Comparison of ENCODE assay signal across 10 cellular contexts in the genomic region with DNA sequence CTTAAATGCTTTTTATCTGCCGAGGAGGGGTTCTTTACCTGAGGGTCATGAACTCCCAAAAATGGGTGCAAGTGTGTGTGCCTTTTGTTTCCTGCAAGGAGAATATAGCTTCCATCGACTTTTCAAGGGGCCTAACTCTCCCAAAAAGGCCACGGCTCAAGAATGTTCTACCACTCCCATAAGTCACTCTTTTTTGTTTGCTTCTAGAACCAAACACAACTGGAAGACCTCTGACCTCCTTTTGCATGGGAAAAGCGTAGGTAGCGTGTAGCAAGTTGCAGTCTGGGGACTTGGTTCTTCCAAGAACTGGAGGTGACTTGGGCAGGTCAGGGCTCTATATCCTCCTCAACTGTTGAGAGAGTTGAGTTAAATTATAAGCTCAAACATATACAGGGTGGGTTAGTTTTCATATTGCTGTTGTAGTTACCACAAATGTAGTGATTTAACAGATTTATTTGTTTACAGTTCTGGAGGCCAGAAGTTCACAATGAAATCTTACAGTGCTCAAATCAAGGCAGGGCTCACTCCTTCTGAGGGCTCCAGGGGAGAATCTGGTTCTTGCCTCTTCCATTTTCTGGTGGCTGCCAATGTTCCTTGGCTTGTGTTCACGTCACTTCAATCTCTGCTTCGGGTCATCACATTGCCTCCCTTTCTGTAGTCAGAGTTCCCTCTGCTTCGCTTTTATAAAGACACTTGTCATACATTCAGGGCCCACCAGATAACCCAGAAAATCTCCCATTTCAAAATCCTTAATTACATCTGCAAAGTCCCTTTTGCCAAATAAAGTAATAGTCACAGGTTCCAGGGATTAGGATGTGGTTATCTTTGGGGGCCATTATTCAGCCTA. TPM values are rescaled to one million over a fixed set of nuclear protein-coding genes. Genes with fewer than 3 reads are reported as not detected.
DNase-seq lines count a peak whose midpoint lies in the region; ATAC-seq and TF ChIP-seq lines count a peak whose summit lies in the region.
"Had no signal": no experiment of that assay in that cellular context is flagged by ENCODE, and none has a peak within 500 bp of the region (broad histone marks: within the 10 kb centered on the region; RNA-seq: fewer than 3 reads in every experiment).

No MANE protein-coding gene starts in this region.

- POLR2A ChIA-PET in activated CD4-positive, alpha-beta T cell treated with anti-CD3 and anti-CD28 coated beads, Interleukin-2, amount 10 ng/mL, durations not matched to agents 7 days and 5 days (lab: Charles Lee), result no interaction called here

- H3K9me3 Mint-ChIP-seq in activated CD4-positive, alpha-beta T cell treated with anti-CD3 and anti-CD28 coated beads, Interleukin-2, amount 10 ng/mL, durations not matched to agents 7 days and 5 days, result no peaks in the 10 kb centered on the region
- H3K9me3 Mint-ChIP-seq in stimulated activated naive CD8-positive, alpha-beta T cell treated with anti-CD3 and anti-CD28 coated beads, Interleukin-15, amount 100 ng/mL, for 72 hours, result no peaks in the 10 kb centered on the region

- no peak for ATAC-seq in stimulated activated naive CD8-positive, alpha-beta T cell treated with anti-CD3 and anti-CD28 coated beads, Interleukin-15, amount 100 ng/mL, for 72 hours

- H3K4me3 ChIP-seq in WERI-Rb-1 (ENCODE audit: low read depth, low read length), result peak overlapping the region; percentile 99
- peak overlapping the region; percentile 68; the same call in 1 of the 2 replicates for H3K4me3 ChIP-seq in iPS DF 6.9 (ENCODE audit: low read length)
- no peak overlapping the region for H3K4me3 ChIP-seq in effector memory CD4-positive, alpha-beta T cell (ENCODE audit: insufficient read depth, low read depth, low read length, poor library complexity, severe bottlenecking)

- WGBS in iPS DF 6.9 (ENCODE audit: insufficient coverage, insufficient read length), result no CpG with 5 or more reads among the region's 8 CpGs

- H3K36me3 ChIP-seq in WERI-Rb-1, result peaks cover 39% of the 10 kb centered on the region
- H3K36me3 ChIP-seq in iPS DF 6.9 (ENCODE audit: control insufficient read depth, insufficient read depth, low read length), result no peaks in the 10 kb centered on the region
- no peaks in the 10 kb centered on the region for H3K36me3 ChIP-seq in effector memory CD4-positive, alpha-beta T cell (ENCODE audit: control insufficient read depth, insufficient read depth, low read length)

- H3K27me3 Mint-ChIP-seq in activated CD4-positive, alpha-beta T cell treated with anti-CD3 and anti-CD28 coated beads, Interleukin-2, amount 10 ng/mL, durations not matched to agents 7 days and 5 days, result no peaks in the 10 kb centered on the region
- H3K27me3 Mint-ChIP-seq in stimulated activated naive CD8-positive, alpha-beta T cell treated with anti-CD3 and anti-CD28 coated beads, Interleukin-15, amount 100 ng/mL, for 72 hours, result no peaks in the 10 kb centered on the region

- DNase-seq in activated CD4-positive, alpha-beta T cell treated with anti-CD3 and anti-CD28 coated beads, Interleukin-2, amount 10 ng/mL, durations not matched to agents 7 days and 5 days, result no peak
- no peak for DNase-seq in activated CD4-positive, alpha-beta T cell treated with anti-CD3 and anti-CD28 coated beads, Interleukin-2, amount 50 U/mL, for 4 hours
- DNase-seq in WERI-Rb-1 (no peak), iPS DF 6.9 (ENCODE audit: low read depth, low spot score) (no peak), CD1c-positive myeloid dendritic cell (ENCODE audit: extremely low spot score) (no peak), RKO (ENCODE audit: low spot score) (no peak)
- DNase-seq in stimulated activated naive CD8-positive, alpha-beta T cell treated with anti-CD3 and anti-CD28 coated beads, Interleukin-15, amount 100 ng/mL, for 72 hours, result no peak
- DNase-seq in effector memory CD4-positive, alpha-beta T cell, result no peak
- DNase-seq: Right ventricle myocardium superior had no signal

- H3K36me3 Mint-ChIP-seq in activated CD4-positive, alpha-beta T cell treated with anti-CD3 and anti-CD28 coated beads, Interleukin-2, amount 10 ng/mL, durations not matched to agents 7 days and 5 days (ENCODE audit: low read depth), result peaks cover 3% of the 10 kb centered on the region

- H3K27ac ChIP-seq in WERI-Rb-1, result peak overlapping the region; percentile 95
- no peak overlapping the region for H3K27ac ChIP-seq in iPS DF 6.9 (ENCODE audit: low read length)
- no peak overlapping the region for H3K27ac ChIP-seq in effector memory CD4-positive, alpha-beta T cell (ENCODE audit: insufficient read depth, low read length, poor library complexity, severe bottlenecking)

- H3K4me1 ChIP-seq in iPS DF 6.9 (ENCODE audit: control insufficient read depth, insufficient read depth, low read length), result no peaks in the 10 kb centered on the region; the same call in 1 of the 2 replicates
- peaks cover 17% of the 10 kb centered on the region for H3K4me1 ChIP-seq in effector memory CD4-positive, alpha-beta T cell (ENCODE audit: control insufficient read depth, insufficient read depth, low read length, poor library complexity, severe bottlenecking)

- H3K27ac Mint-ChIP-seq in activated CD4-positive, alpha-beta T cell treated with anti-CD3 and anti-CD28 coated beads, Interleukin-2, amount 10 ng/mL, durations not matched to agents 7 days and 5 days, result peak overlapping the region; percentile 46
- peak overlapping the region; percentile 49 to 52 for H3K27ac Mint-ChIP-seq in stimulated activated naive CD8-positive, alpha-beta T cell treated with anti-CD3 and anti-CD28 coated beads, Interleukin-15, amount 100 ng/mL, for 72 hours

- peak overlapping the region; percentile 86 for H3K4me3 Mint-ChIP-seq in activated CD4-positive, alpha-beta T cell treated with anti-CD3 and anti-CD28 coated beads, Interleukin-2, amount 10 ng/mL, durations not matched to agents 7 days and 5 days
- H3K4me3 Mint-ChIP-seq in stimulated activated naive CD8-positive, alpha-beta T cell treated with anti-CD3 and anti-CD28 coated beads, Interleukin-15, amount 100 ng/mL, for 72 hours, result peak overlapping the region; percentile 87 to 95

- H3K27me3 ChIP-seq in WERI-Rb-1 (ENCODE audit: insufficient read depth, low read depth, severe bottlenecking) (no peaks in the 10 kb centered on the region), iPS DF 6.9 (ENCODE audit: control insufficient read depth, insufficient read depth, low read length) (no peaks in the 10 kb centered on the region)
- no peaks in the 10 kb centered on the region for H3K27me3 ChIP-seq in effector memory CD4-positive, alpha-beta T cell (replicated peaks; ENCODE audit: control insufficient read depth, insufficient read depth, low read length, poor library complexity, severe bottlenecking)

- no peak for TF ChIP-seq CTCF in WERI-Rb-1 (IDR thresholded peaks at IDR 0.05; ENCODE audit: low read depth, low read length)

- H3K9me3 ChIP-seq in WERI-Rb-1 (ENCODE audit: severe bottlenecking) (no peaks in the 10 kb centered on the region), iPS DF 6.9 (ENCODE audit: control insufficient read depth, insufficient read depth, low read length) (no peaks in the 10 kb centered on the region)
- H3K9me3 ChIP-seq in effector memory CD4-positive, alpha-beta T cell (ENCODE audit: control insufficient read depth, low read length), result no peaks in the 10 kb centered on the region

- CTCF ChIA-PET in activated CD4-positive, alpha-beta T cell treated with anti-CD3 and anti-CD28 coated beads, Interleukin-2, amount 10 ng/mL, durations not matched to agents 7 days and 5 days (lab: Charles Lee), result interaction anchor here (1.3 to 1.7 kb wide), 2 partner anchors 11 to 15 kb away, joined by 4 to 5 read pairs; partner anchors contain the start of genes IFT20 and TNFAIP1

- peaks cover 38% of the 10 kb centered on the region for H3K4me1 Mint-ChIP-seq in activated CD4-positive, alpha-beta T cell treated with anti-CD3 and anti-CD28 coated beads, Interleukin-2, amount 10 ng/mL, durations not matched to agents 7 days and 5 days
- peaks cover 48% of the 10 kb centered on the region for H3K4me1 Mint-ChIP-seq in stimulated activated naive CD8-positive, alpha-beta T cell treated with anti-CD3 and anti-CD28 coated beads, Interleukin-15, amount 100 ng/mL, for 72 hours

RNA-seq across cellular contexts. Expression of gene TMEM97, which starts 1.4 kb away (rescaled TPM):
- total RNA-seq in activated CD4-positive, alpha-beta T cell treated with anti-CD3 and anti-CD28 coated beads, Interleukin-2, amount 10 ng/mL, durations not matched to agents 7 days and 5 days, result 10 to 100 TPM; 24.4 to 34.8 TPM

RNA-seq across cellular contexts. Expression of gene IFT20, which starts 14.8 kb away (rescaled TPM):
- total RNA-seq in activated CD4-positive, alpha-beta T cell treated with anti-CD3 and anti-CD28 coated beads, Interleukin-2, amount 10 ng/mL, durations not matched to agents 7 days and 5 days, result 10 to 100 TPM; 20.5 to 22.3 TPM

RNA-seq across cellular contexts. Expression of gene TNFAIP1, which starts 15.1 kb away (rescaled TPM):
- 10 to 100 TPM; 21.0 to 22.0 TPM for total RNA-seq in activated CD4-positive, alpha-beta T cell treated with anti-CD3 and anti-CD28 coated beads, Interleukin-2, amount 10 ng/mL, durations not matched to agents 7 days and 5 days

RNA-seq across cellular contexts. Expression of gene POLDIP2, which starts 36.9 kb away (rescaled TPM):
- total RNA-seq in activated CD4-positive, alpha-beta T cell treated with anti-CD3 and anti-CD28 coated beads, Interleukin-2, amount 10 ng/mL, durations not matched to agents 7 days and 5 days, result 10 to 100 TPM; 61.6 to 67.7 TPM

RNA-seq across cellular contexts. Expression of gene SEBOX, which starts 44.6 kb away (rescaled TPM):
- total RNA-seq in activated CD4-positive, alpha-beta T cell treated with anti-CD3 and anti-CD28 coated beads, Interleukin-2, amount 10 ng/mL, durations not matched to agents 7 days and 5 days, result not detected
- total RNA-seq: lung microvascular endothelial cell, Right ventricle myocardium superior had no signal
